In the genomic region with DNA sequence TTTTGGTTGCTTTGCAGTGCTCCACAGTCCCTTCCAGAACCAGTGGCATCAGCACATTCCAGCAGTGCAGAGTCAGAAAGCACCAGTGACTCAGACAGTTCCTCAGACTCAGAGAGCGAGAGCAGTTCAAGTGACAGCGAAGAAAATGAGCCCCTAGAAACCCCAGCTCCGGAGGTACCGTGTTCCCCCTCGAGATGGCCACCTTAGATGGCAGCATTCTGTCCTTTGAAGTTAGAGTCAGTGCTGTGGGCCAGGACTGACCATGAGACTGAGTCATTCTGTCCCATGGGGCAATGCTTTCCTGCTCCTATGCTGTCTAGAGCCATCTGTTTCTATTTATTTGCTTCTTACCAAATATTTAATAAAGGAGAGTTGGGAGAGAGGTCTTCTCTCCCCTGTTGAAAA, we compare ENCODE assay signal across 8 cellular contexts.
DNase-seq lines count a peak whose midpoint lies in the region; ATAC-seq and TF ChIP-seq lines count a peak whose summit lies in the region.

No MANE protein-coding gene starts in this region.

- H3K4me1 ChIP-seq in mesodermal cell (ENCODE audit: control insufficient read depth, insufficient read depth, low read length, poor library complexity, severe bottlenecking): peaks cover 27% of the 10 kb centered on the region

- in situ Hi-C loops in ACHN (cut with HindIII; ENCODE audit: low pct_ligation_motif_present, low pct_unique_long_range_greater_than_20kb, low sequenced_read_pairs): loop anchor here (25.0 kb wide), 1 partner anchor 196 kb away; no protein-coding TSS in a partner anchor

- peak; percentile 83 for DNase-seq in ACHN
- peak; percentile 88 for DNase-seq in choroid plexus epithelial cell (ENCODE audit: low read depth)
- DNase-seq in NCI-H1436 treated with DMSO at 0.1 percent for 48 hours (lab: John Stamatoyannopoulos, UW): no peak
- DNase-seq in SKM-1 treated with dmso at 0.1 percent for 144 hours (lab: John Stamatoyannopoulos, UW; ENCODE audit: unreplicated experiment): no peak
- DNase-seq in activated naive CD4-positive, alpha-beta T cell (lab: John Stamatoyannopoulos, UW): no peak

- H3K27ac ChIP-seq in mesodermal cell (ENCODE audit: low read depth, low read length, severe bottlenecking): peak overlapping the region; percentile 70

- peaks cover 17% of the 10 kb centered on the region for H3K36me3 ChIP-seq in mesodermal cell (ENCODE audit: control insufficient read depth, insufficient read depth, low read length)

- no peak for TF ChIP-seq EP300 in Ishikawa (IDR thresholded peaks at IDR 0.05; ENCODE audit: borderline replicate concordance)

- no peak for TF ChIP-seq CTCF in choroid plexus epithelial cell (conservative IDR thresholded peaks at IDR 0.05; ENCODE audit: low read depth, low read length)

- no peak for TF ChIP-seq RAD21 in Ishikawa (IDR thresholded peaks at IDR 0.05; ENCODE audit: low read depth)

- ATAC-seq in HG02970 (IDR thresholded peaks at IDR 0.05; ENCODE audit: low FRiP score, unreplicated experiment): no peak

- WGBS in mesodermal cell (ENCODE audit: insufficient coverage in 2 of 2), 2 experiments: 71 to 76% methylated on average over 5 of the region's 5 CpGs

- H3K4me3 ChIP-seq in choroid plexus epithelial cell (ENCODE audit: low read depth, low read length) (no peak overlapping the region), mesodermal cell (ENCODE audit: extremely low read depth, insufficient read depth, low read length, poor library complexity, severe bottlenecking) (no peak overlapping the region)

- no peaks in the 10 kb centered on the region for H3K9me3 ChIP-seq in mesodermal cell (ENCODE audit: control insufficient read depth, low read length)

TF ChIP-seq in Ishikawa, 13 proteins besides CTCF, POLR2A, EP300 and RAD21:
- TF ChIP-seq EGR1 (IDR thresholded peaks at IDR 0.05): no peak
- peak; percentile 86 for TF ChIP-seq TEAD4 (IDR thresholded peaks at IDR 0.05)
TF ChIP-seq in Ishikawa: peak in this region for 1.

Comparison
In these comparisons a context has a peak if more than half of its experiments do, and no peak if none do; other contexts are left out.
1. DNase-seq: peak in ACHN (single experiment) and choroid plexus epithelial cell (single experiment); none in NCI-H1436 treated with DMSO at 0.1 percent for 48 hours (single experiment), SKM-1 treated with dmso at 0.1 percent for 144 hours (single experiment) and activated naive CD4-positive, alpha-beta T cell (0 of 4).